8 cellular contexts compared by ENCODE assay signal in the genomic region with DNA sequence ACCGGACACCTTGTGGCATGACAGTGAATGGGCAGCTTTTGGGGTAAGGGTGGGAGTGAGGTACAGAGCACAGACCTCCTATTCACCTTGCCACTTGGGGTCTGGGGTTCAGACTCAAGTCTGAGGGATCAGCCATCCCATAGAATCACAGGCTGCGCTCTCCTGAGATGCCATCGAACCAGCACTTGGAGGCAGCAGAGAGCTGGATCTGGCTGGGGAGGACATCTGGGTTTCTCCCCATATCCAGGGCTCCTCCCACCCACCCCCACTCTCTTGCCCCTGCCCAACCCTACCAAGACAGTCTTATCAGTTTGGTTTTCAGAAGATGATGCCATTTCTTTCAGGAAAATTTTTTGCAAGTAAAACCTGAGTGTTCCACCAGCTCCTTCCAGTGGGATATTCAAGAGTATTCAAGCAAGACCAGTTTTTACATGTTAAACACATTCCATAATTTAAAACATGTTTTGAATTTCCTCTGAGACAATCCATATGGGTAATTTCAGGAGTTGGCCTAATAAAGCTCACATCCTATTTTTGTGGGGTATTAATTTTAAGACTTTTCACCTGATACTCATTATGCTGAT. TPM values are rescaled to one million over a fixed set of nuclear protein-coding genes. Genes with fewer than 3 reads are reported as not detected.
DNase-seq lines count a peak whose midpoint lies in the region; ATAC-seq, FAIRE-seq and TF ChIP-seq lines count a peak whose summit lies in the region.

No MANE protein-coding gene starts in this region.

- TF ChIP-seq CTCF in LNCaP clone FGC (IDR thresholded peaks at IDR 0.05; ENCODE audit: control insufficient read depth, extremely low read depth, insufficient read depth) (peak; percentile 67), endothelial cell of umbilical vein (IDR thresholded peaks at IDR 0.05; ENCODE audit: extremely low read depth in 1 of 2, insufficient read depth in 1 of 2, low read depth in 1 of 2, low read length in 2 of 2) (peak; percentile 39 to 79), vagina (IDR thresholded peaks at IDR 0.05) (peak in 2 of 3 experiments; percentile 43 to 59)

- H3K36me3 Mint-ChIP-seq in activated CD4-positive, alpha-beta T cell treated with anti-CD3 and anti-CD28 coated beads, Interleukin-2, amount 10 ng/mL, durations not matched to agents 7 days and 5 days (ENCODE audit: low read depth), result no peaks in the 10 kb centered on the region
- H3K36me3 Mint-ChIP-seq in T-helper 17 cell (ENCODE audit: low read depth), result no peaks in the 10 kb centered on the region

- no peak overlapping the region for H3K4me3 ChIP-seq in LNCaP clone FGC (ENCODE audit: low read depth, low read length)
- no peak overlapping the region for H3K4me3 ChIP-seq in endothelial cell of umbilical vein (replicated peaks in 1 of 3; ENCODE audit: insufficient read depth in 1 of 3, low read depth in 1 of 3, low read length in 3 of 3)
- H3K4me3 ChIP-seq in vagina, result no peak overlapping the region

- no peaks in the 10 kb centered on the region for H3K27me3 Mint-ChIP-seq in activated CD4-positive, alpha-beta T cell treated with anti-CD3 and anti-CD28 coated beads, Interleukin-2, amount 10 ng/mL, durations not matched to agents 7 days and 5 days
- H3K27me3 Mint-ChIP-seq in T-helper 17 cell, result no peaks in the 10 kb centered on the region

- H3K4me1 Mint-ChIP-seq in activated CD4-positive, alpha-beta T cell treated with anti-CD3 and anti-CD28 coated beads, Interleukin-2, amount 10 ng/mL, durations not matched to agents 7 days and 5 days, result peaks cover 2% of the 10 kb centered on the region
- no peaks in the 10 kb centered on the region for H3K4me1 Mint-ChIP-seq in T-helper 17 cell

- no TSS peak for BruUV-seq in endothelial cell of umbilical vein (replicated peaks; lab: Mats Ljungman, UMichigan)

- no peaks in the 10 kb centered on the region for H3K9me3 Mint-ChIP-seq in activated CD4-positive, alpha-beta T cell treated with anti-CD3 and anti-CD28 coated beads, Interleukin-2, amount 10 ng/mL, durations not matched to agents 7 days and 5 days

- H3K9me3 ChIP-seq in T-helper 17 cell (ENCODE audit: control insufficient read depth, low read length, poor library complexity, severe bottlenecking), result no peaks in the 10 kb centered on the region
- no peaks in the 10 kb centered on the region for H3K9me3 ChIP-seq in endothelial cell of umbilical vein (replicated peaks; ENCODE audit: control insufficient read depth, insufficient read depth, low read length)
- H3K9me3 ChIP-seq in vagina, result no peaks in the 10 kb centered on the region

- no peak overlapping the region for H2AFZ ChIP-seq in endothelial cell of umbilical vein (ENCODE audit: low read depth, low read length)

- no peaks in the 10 kb centered on the region for H3K36me3 ChIP-seq in endothelial cell of umbilical vein (ENCODE audit: control insufficient read depth in 2 of 2, extremely low read depth in 1 of 2, insufficient read depth in 2 of 2, low read length in 2 of 2)
- H3K36me3 ChIP-seq in vagina, result no peaks in the 10 kb centered on the region

- no peak overlapping the region for H3K27ac Mint-ChIP-seq in activated CD4-positive, alpha-beta T cell treated with anti-CD3 and anti-CD28 coated beads, Interleukin-2, amount 10 ng/mL, durations not matched to agents 7 days and 5 days
- no peak overlapping the region for H3K27ac Mint-ChIP-seq in T-helper 17 cell

- H3K79me2 ChIP-seq in endothelial cell of umbilical vein (ENCODE audit: control insufficient read depth, insufficient read depth, low read length), result no peaks in the 10 kb centered on the region

- H3K27ac ChIP-seq in endothelial cell of umbilical vein (ENCODE audit: insufficient read depth, low read depth, low read length), result no peak overlapping the region
- no peak overlapping the region for H3K27ac ChIP-seq in vagina

- no peaks in the 10 kb centered on the region for H4K20me1 ChIP-seq in endothelial cell of umbilical vein (replicated peaks; ENCODE audit: control insufficient read depth, extremely low read depth, insufficient read depth, low read length)

- intact Hi-C loops in endothelial cell of umbilical vein (cut with micrococcal nuclease) (loop anchor here (1.0 to 2.0 kb wide), 3 partner anchors 38 to 152 kb away; no protein-coding TSS in a partner anchor), vagina (cut with DNase I) (loop anchor here (5.0 kb wide), 1 partner anchor 39 kb away; no protein-coding TSS in a partner anchor)

- dilution Hi-C loops in endothelial cell of umbilical vein (cut with MboI; ENCODE audit: extremely low pct_ligation_motif_present, low sequenced_read_pairs), result no loop called here

- no peaks in the 10 kb centered on the region for H3K27me3 ChIP-seq in endothelial cell of umbilical vein (ENCODE audit: control insufficient read depth in 2 of 2, insufficient read depth in 2 of 2, low read length in 2 of 2)
- H3K27me3 ChIP-seq in vagina, result no peaks in the 10 kb centered on the region

- H3K4me1 ChIP-seq in endothelial cell of umbilical vein (ENCODE audit: control insufficient read depth, extremely low read depth, insufficient read depth, low read length) (no peaks in the 10 kb centered on the region), vagina (no peaks in the 10 kb centered on the region)

- DNase-seq in activated CD4-positive, alpha-beta T cell treated with anti-CD3 and anti-CD28 coated beads, Interleukin-2, amount 10 ng/mL, durations not matched to agents 7 days and 5 days, result peak; percentile 41
- DNase-seq in activated CD4-positive, alpha-beta T cell treated with anti-CD3 and anti-CD28 coated beads, Interleukin-2, amount 50 U/mL, for 1 hour, result no peak
- no peak for DNase-seq in LNCaP clone FGC (ENCODE audit: low read depth)
- no peak for DNase-seq in T-helper 17 cell
- peak; percentile 60 for DNase-seq in endothelial cell of umbilical vein (ENCODE audit: low read depth, low spot score)
- peak; percentile 18 for DNase-seq in middle frontal gyrus (ENCODE audit: extremely low spot score, low spot score)
- DNase-seq in vagina (ENCODE audit: extremely low spot score in 2 of 2), result no peak

- H3K9me1 ChIP-seq in endothelial cell of umbilical vein (replicated peaks; ENCODE audit: control insufficient read depth, extremely low read depth, insufficient read depth, low read length), result no peaks in the 10 kb centered on the region

- FAIRE-seq in endothelial cell of umbilical vein (lab: Jason Lieb, UNC), result peak; percentile 62

- CTCF ChIA-PET in activated CD4-positive, alpha-beta T cell treated with anti-CD3 and anti-CD28 coated beads, Interleukin-2, amount 10 ng/mL, durations not matched to agents 7 days and 5 days (lab: Charles Lee), result interaction anchor here (0.5 to 2.2 kb wide), 12 partner anchors 8 to 83 kb away, joined by 3 to 12 read pairs (median 4); no protein-coding TSS in a partner anchor
- CTCF ChIA-PET in endothelial cell of umbilical vein (lab: Charles Lee), result interaction anchor here (0.6 to 8.2 kb wide), 30 partner anchors 8 to 354 kb away, joined by 3 to 214 read pairs (median 5); no protein-coding TSS in a partner anchor

- TF ChIP-seq POLR2A in endothelial cell of umbilical vein (IDR thresholded peaks at IDR 0.05; ENCODE audit: low read depth, low read length) (no peak), vagina (IDR thresholded peaks at IDR 0.05) (no peak)

- no peak overlapping the region for H3K4me2 ChIP-seq in endothelial cell of umbilical vein (ENCODE audit: insufficient read depth, low read length)

- POLR2A ChIA-PET in activated CD4-positive, alpha-beta T cell treated with anti-CD3 and anti-CD28 coated beads, Interleukin-2, amount 10 ng/mL, durations not matched to agents 7 days and 5 days (lab: Charles Lee), result interaction anchor here (0.6 kb wide), 1 partner anchor 66 kb away, joined by 4 read pairs; no protein-coding TSS in a partner anchor
- POLR2A ChIA-PET in endothelial cell of umbilical vein (lab: Charles Lee), result no interaction called here

- no peak overlapping the region for H3K4me3 Mint-ChIP-seq in activated CD4-positive, alpha-beta T cell treated with anti-CD3 and anti-CD28 coated beads, Interleukin-2, amount 10 ng/mL, durations not matched to agents 7 days and 5 days
- H3K4me3 Mint-ChIP-seq in T-helper 17 cell, result no peak overlapping the region

- no peak overlapping the region for H3K9ac ChIP-seq in endothelial cell of umbilical vein (replicated peaks; ENCODE audit: extremely low read depth, insufficient read depth, low read length)

- ATAC-seq in T-helper 17 cell (peak; percentile 66), HG03039 (IDR thresholded peaks at IDR 0.05; ENCODE audit: unreplicated experiment) (no peak)

TF ChIP-seq in endothelial cell of umbilical vein, 7 proteins besides CTCF, POLR2A, EP300 and RAD21 (continues in another document):
- TF ChIP-seq GATA2 (IDR thresholded peaks at IDR 0.05; ENCODE audit: insufficient read depth, insufficient read length, low read depth, low read length), result no peak
- TF ChIP-seq POLR2AphosphoS5 (IDR thresholded peaks at IDR 0.05; ENCODE audit: insufficient read depth, low read depth, low read length), result no peak
- TF ChIP-seq MYC (IDR thresholded peaks at IDR 0.05; ENCODE audit: low read depth, low read length), result no peak

RNA-seq across cellular contexts. Expression of gene TEX44, which starts 29.2 kb away (rescaled TPM):
- total RNA-seq in activated CD4-positive, alpha-beta T cell treated with anti-CD3 and anti-CD28 coated beads, Interleukin-2, amount 10 ng/mL, durations not matched to agents 7 days and 5 days, result not detected
- total RNA-seq in T-helper 17 cell (not detected), endothelial cell of umbilical vein (not detected in 2 replicates), vagina (not detected)
- not detected in 2 replicates for polyA plus RNA-seq in endothelial cell of umbilical vein
- polyA plus RNA-seq in endothelial cell of umbilical vein (2011; cell fraction: cytosol; rRNA removed), result not detected in 2 replicates
- not detected in 2 replicates for polyA plus RNA-seq in endothelial cell of umbilical vein (2011; cell fraction: nucleus; rRNA removed)
- polyA plus RNA-seq in endothelial cell of umbilical vein (2012), result not detected in 2 replicates
- not detected in 2 replicates for polyA minus RNA-seq in endothelial cell of umbilical vein
- polyA minus RNA-seq in endothelial cell of umbilical vein (2011; cell fraction: cytosol; rRNA and poly(A)+ RNA removed), result not detected
- not detected in 2 replicates for polyA minus RNA-seq in endothelial cell of umbilical vein (2011; cell fraction: nucleus; rRNA and poly(A)+ RNA removed)

RNA-seq across cellular contexts. Expression of gene NMUR1, which starts 33.2 kb away (rescaled TPM):
- total RNA-seq in activated CD4-positive, alpha-beta T cell treated with anti-CD3 and anti-CD28 coated beads, Interleukin-2, amount 10 ng/mL, durations not matched to agents 7 days and 5 days, result under 1 TPM; 0.47 to 0.60 TPM
- total RNA-seq in T-helper 17 cell, result under 1 TPM; 0.35 to 0.55 TPM
- total RNA-seq in endothelial cell of umbilical vein, result not detected in 2 replicates
- polyA plus RNA-seq in endothelial cell of umbilical vein, result 0.02 TPM in 1 of 2 replicates, not detected in the other
- not detected in 2 replicates for polyA plus RNA-seq in endothelial cell of umbilical vein (2011; cell fraction: cytosol; rRNA removed)
- not detected in 2 replicates for polyA plus RNA-seq in endothelial cell of umbilical vein (2011; cell fraction: nucleus; rRNA removed)
- 0.05 TPM in 1 of 2 replicates, not detected in the other for polyA plus RNA-seq in endothelial cell of umbilical vein (2012)
- 0.07 TPM in 1 of 2 replicates, not detected in the other for polyA minus RNA-seq in endothelial cell of umbilical vein
- polyA minus RNA-seq in endothelial cell of umbilical vein (2011; cell fraction: cytosol; rRNA and poly(A)+ RNA removed), result not detected
- not detected in 2 replicates for polyA minus RNA-seq in endothelial cell of umbilical vein (2011; cell fraction: nucleus; rRNA and poly(A)+ RNA removed)
- total RNA-seq in vagina, result not detected

Comparison
In these comparisons a context has a peak if more than half of its experiments do, and no peak if none do; other contexts are left out.
1. DNase-seq: peak in activated CD4-positive, alpha-beta T cell treated with anti-CD3 and anti-CD28 coated beads, Interleukin-2, amount 10 ng/mL, durations not matched to agents 7 days and 5 days (single experiment), endothelial cell of umbilical vein (single experiment) and middle frontal gyrus (single experiment); none in activated CD4-positive, alpha-beta T cell treated with anti-CD3 and anti-CD28 coated beads, Interleukin-2, amount 50 U/mL, for 1 hour (single experiment), LNCaP clone FGC (single experiment), T-helper 17 cell (0 of 3) and vagina (0 of 2).
2. Peak in every context shown above with its lines, with median percentiles within 50 percentile points of each other: CTCF ChIP-seq.